ENCODE assay signal across 6 cellular contexts in genomic region chr5:114206640-114207039, GRCh38.
"Had no signal": no experiment of that assay in that cellular context is flagged by ENCODE, and none has a peak within 500 bp of the region (broad histone marks: within the 10 kb centered on the region; RNA-seq: fewer than 3 reads in every experiment).

No MANE protein-coding gene starts in this region.

- H3K27ac ChIP-seq: HL-60 had no signal

- H2AFZ ChIP-seq: GM23338 had no signal

- DNase-seq: H9, HCEC 1CT, KBM-7 had no signal

- H3K4me2 ChIP-seq: GM23338 had no signal

- ATAC-seq: GM23338, HepG2 had no signal

- H3K4me3 ChIP-seq: GM23338 had no signal
